1 cellular context compared by ENCODE assay signal in the genomic region with DNA sequence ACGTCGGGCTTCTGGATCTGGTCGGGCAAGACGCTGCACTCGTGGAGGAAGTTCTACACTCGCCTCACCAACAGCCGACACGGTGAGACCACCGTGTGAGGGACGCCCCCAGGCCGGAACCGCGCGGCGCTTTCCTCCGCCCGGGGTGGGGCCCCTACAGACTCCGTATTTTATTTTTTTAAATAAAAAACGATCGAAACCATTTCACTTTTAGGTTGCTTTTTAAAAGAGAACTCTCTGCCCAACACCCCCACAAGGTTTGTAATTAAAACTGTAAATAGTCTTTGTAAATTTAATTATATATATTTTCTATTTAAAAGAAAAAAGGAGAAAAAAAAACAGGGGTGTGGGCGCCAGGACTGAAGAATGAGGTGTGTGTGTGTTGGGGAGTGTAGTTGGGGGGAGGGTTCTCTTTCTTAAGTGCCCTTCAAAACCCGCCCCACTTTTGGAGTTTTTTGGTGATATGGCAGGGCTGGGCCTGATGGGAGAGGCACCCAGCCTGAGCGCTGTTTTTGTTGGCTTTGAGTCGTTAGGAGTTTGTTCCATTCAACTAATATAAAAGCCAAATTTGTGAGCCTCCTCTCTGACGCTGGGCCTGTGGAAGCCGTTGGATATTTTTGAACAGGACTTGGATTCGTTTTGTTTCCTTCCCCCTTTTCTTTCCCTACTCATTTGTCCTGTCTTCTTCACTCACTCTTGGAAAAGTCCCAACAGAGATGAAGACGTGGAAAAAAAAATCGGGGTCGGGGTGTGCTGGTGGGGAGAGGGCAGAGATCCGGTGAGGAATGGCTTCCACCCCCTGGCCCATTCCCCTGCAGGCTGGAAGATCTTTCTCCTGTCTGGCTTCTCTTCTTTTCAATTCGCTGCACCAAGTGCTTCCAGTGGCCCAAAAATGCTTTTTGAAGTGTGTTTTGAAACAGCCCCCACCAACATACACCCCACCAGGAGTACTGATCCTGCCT.
TF ChIP-seq lines count a peak whose summit lies in the region.

No MANE protein-coding gene starts in this region.

TF ChIP-seq in K562, 482 proteins besides CTCF, POLR2A, EP300 and RAD21:
- TF ChIP-seq, protein P1, sequence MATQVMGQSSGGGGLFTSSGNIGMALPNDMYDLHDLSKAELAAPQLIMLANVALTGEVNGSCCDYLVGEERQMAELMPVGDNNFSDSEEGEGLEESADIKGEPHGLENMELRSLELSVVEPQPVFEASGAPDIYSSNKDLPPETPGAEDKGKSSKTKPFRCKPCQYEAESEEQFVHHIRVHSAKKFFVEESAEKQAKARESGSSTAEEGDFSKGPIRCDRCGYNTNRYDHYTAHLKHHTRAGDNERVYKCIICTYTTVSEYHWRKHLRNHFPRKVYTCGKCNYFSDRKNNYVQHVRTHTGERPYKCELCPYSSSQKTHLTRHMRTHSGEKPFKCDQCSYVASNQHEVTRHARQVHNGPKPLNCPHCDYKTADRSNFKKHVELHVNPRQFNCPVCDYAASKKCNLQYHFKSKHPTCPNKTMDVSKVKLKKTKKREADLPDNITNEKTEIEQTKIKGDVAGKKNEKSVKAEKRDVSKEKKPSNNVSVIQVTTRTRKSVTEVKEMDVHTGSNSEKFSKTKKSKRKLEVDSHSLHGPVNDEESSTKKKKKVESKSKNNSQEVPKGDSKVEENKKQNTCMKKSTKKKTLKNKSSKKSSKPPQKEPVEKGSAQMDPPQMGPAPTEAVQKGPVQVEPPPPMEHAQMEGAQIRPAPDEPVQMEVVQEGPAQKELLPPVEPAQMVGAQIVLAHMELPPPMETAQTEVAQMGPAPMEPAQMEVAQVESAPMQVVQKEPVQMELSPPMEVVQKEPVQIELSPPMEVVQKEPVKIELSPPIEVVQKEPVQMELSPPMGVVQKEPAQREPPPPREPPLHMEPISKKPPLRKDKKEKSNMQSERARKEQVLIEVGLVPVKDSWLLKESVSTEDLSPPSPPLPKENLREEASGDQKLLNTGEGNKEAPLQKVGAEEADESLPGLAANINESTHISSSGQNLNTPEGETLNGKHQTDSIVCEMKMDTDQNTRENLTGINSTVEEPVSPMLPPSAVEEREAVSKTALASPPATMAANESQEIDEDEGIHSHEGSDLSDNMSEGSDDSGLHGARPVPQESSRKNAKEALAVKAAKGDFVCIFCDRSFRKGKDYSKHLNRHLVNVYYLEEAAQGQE (CRISPR knock-in tag; IDR thresholded peaks at IDR 0.05; ENCODE audit: low read depth), result no peak
- TF ChIP-seq NR4A1 (CRISPR knock-in tag; IDR thresholded peaks at IDR 0.05) (no peak), NR4A1 (tag; IDR thresholded peaks at IDR 0.05) (no peak), KDM4B (IDR thresholded peaks at IDR 0.05; ENCODE audit: borderline replicate concordance in 2 of 2, low read depth in 1 of 2) (no peak), TOE1 (IDR thresholded peaks at IDR 0.05; ENCODE audit: borderline replicate concordance) (no peak), TOE1 (CRISPR knock-in tag; IDR thresholded peaks at IDR 0.05; ENCODE audit: borderline replicate concordance, low read depth) (no peak), ZNF316 (IDR thresholded peaks at IDR 0.05) (no peak), CHD1 (IDR thresholded peaks at IDR 0.05; ENCODE audit: low read length) (no peak), ZBTB11 (CRISPR knock-in tag; IDR thresholded peaks at IDR 0.05) (no peak), HCFC1 (IDR thresholded peaks at IDR 0.05; ENCODE audit: low read depth, low read length) (no peak), ZNF232 (CRISPR knock-in tag; IDR thresholded peaks at IDR 0.05) (no peak), ZNF584 (CRISPR knock-in tag; IDR thresholded peaks at IDR 0.05; ENCODE audit: low read depth) (no peak), FOXK2 (conservative IDR thresholded peaks at IDR 0.05 in 1 of 2, IDR thresholded peaks at IDR 0.05 in 1 of 2; ENCODE audit: low read depth in 2 of 2) (no peak), NR2C1 (IDR thresholded peaks at IDR 0.05) (no peak), NR2C1 (tag; IDR thresholded peaks at IDR 0.05) (no peak)
- TF ChIP-seq, protein P2, sequence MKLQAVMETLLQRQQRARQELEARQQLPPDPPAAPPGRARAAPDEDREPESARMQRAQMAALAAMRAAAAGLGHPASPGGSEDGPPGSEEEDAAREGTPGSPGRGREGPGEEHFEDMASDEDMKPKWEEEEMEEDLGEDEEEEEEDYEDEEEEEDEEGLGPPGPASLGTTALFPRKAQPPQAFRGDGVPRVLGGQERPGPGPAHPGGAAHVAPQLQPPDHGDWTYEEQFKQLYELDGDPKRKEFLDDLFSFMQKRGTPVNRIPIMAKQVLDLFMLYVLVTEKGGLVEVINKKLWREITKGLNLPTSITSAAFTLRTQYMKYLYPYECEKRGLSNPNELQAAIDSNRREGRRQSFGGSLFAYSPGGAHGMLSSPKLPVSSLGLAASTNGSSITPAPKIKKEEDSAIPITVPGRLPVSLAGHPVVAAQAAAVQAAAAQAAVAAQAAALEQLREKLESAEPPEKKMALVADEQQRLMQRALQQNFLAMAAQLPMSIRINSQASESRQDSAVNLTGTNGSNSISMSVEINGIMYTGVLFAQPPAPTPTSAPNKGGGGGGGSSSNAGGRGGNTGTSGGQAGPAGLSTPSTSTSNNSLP (IDR thresholded peaks at IDR 0.05; ENCODE audit: borderline replicate concordance, low read depth, low read length), result no peak
- TF ChIP-seq, protein P3, sequence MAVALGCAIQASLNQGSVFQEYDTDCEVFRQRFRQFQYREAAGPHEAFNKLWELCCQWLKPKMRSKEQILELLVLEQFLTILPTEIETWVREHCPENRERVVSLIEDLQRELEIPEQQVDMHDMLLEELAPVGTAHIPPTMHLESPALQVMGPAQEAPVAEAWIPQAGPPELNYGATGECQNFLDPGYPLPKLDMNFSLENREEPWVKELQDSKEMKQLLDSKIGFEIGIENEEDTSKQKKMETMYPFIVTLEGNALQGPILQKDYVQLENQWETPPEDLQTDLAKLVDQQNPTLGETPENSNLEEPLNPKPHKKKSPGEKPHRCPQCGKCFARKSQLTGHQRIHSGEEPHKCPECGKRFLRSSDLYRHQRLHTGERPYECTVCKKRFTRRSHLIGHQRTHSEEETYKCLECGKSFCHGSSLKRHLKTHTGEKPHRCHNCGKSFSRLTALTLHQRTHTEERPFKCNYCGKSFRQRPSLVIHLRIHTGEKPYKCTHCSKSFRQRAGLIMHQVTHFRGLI (CRISPR knock-in tag; IDR thresholded peaks at IDR 0.05), result no peak
